ENCODE assay signal across 1 cellular context in the genomic region with DNA sequence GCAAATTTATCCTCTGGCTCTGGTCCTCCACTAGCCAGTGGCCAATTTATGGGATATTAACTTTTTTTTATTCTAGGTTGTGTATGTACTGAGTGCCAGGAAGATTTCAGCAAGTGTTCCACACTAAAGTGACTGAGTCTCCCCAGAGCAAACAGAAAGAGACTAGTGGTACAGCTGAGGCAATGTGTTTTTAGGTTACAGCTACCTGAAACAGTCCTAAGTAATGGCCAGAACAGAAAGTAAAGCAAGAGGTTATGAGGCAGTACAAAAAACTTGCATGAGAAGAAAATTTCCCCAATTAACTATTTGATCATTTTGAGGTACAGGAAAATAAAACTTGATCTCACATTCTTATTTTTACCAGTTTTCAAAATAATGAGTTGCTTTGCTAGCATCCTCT.
TF ChIP-seq lines count a peak whose summit lies in the region.

No MANE protein-coding gene starts in this region.

TF ChIP-seq in GM12878, 131 proteins besides CTCF, POLR2A, EP300 and RAD21 (continued from another document):
- TF ChIP-seq, protein P1, sequence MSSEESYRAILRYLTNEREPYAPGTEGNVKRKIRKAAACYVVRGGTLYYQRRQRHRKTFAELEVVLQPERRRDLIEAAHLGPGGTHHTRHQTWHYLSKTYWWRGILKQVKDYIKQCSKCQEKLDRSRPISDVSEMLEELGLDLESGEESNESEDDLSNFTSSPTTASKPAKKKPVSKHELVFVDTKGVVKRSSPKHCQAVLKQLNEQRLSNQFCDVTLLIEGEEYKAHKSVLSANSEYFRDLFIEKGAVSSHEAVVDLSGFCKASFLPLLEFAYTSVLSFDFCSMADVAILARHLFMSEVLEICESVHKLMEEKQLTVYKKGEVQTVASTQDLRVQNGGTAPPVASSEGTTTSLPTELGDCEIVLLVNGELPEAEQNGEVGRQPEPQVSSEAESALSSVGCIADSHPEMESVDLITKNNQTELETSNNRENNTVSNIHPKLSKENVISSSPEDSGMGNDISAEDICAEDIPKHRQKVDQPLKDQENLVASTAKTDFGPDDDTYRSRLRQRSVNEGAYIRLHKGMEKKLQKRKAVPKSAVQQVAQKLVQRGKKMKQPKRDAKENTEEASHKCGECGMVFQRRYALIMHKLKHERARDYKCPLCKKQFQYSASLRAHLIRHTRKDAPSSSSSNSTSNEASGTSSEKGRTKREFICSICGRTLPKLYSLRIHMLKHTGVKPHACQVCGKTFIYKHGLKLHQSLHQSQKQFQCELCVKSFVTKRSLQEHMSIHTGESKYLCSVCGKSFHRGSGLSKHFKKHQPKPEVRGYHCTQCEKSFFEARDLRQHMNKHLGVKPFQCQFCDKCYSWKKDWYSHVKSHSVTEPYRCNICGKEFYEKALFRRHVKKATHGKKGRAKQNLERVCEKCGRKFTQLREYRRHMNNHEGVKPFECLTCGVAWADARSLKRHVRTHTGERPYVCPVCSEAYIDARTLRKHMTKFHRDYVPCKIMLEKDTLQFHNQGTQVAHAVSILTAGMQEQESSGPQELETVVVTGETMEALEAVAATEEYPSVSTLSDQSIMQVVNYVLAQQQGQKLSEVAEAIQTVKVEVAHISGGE (CRISPR knock-in tag; IDR thresholded peaks at IDR 0.05) = no peak
- TF ChIP-seq IRF4 (IDR thresholded peaks at IDR 0.05; ENCODE audit: low read depth, low read length) = no peak
- TF ChIP-seq, protein P2, sequence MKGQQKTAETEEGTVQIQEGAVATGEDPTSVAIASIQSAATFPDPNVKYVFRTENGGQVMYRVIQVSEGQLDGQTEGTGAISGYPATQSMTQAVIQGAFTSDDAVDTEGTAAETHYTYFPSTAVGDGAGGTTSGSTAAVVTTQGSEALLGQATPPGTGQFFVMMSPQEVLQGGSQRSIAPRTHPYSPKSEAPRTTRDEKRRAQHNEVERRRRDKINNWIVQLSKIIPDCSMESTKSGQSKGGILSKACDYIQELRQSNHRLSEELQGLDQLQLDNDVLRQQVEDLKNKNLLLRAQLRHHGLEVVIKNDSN (IDR thresholded peaks at IDR 0.05; ENCODE audit: borderline replicate concordance, extremely low read length, insufficient read depth, low read depth, low read length) = no peak
- TF ChIP-seq MEF2B (IDR thresholded peaks at IDR 0.05; ENCODE audit: partially characterized antibody, poor library complexity, severe bottlenecking) = no peak
- no peak for TF ChIP-seq CHD2 (IDR thresholded peaks at IDR 0.05; ENCODE audit: borderline replicate concordance, low read depth, low read length)
- TF ChIP-seq SMC3 (IDR thresholded peaks at IDR 0.05; ENCODE audit: borderline replicate concordance, low read length) = no peak
- no peak for TF ChIP-seq RAD51 (IDR thresholded peaks at IDR 0.05)
- TF ChIP-seq NR2C2 (IDR thresholded peaks at IDR 0.05; ENCODE audit: borderline replicate concordance, control insufficient read depth, insufficient read length, low read depth) = no peak
- no peak for TF ChIP-seq MTA2 (IDR thresholded peaks at IDR 0.05; ENCODE audit: low read depth)
- TF ChIP-seq, protein P3, sequence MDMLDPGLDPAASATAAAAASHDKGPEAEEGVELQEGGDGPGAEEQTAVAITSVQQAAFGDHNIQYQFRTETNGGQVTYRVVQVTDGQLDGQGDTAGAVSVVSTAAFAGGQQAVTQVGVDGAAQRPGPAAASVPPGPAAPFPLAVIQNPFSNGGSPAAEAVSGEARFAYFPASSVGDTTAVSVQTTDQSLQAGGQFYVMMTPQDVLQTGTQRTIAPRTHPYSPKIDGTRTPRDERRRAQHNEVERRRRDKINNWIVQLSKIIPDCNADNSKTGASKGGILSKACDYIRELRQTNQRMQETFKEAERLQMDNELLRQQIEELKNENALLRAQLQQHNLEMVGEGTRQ (IDR thresholded peaks at IDR 0.05; ENCODE audit: borderline replicate concordance, low read depth, low read length) = no peak
- no peak for TF ChIP-seq JUND (IDR thresholded peaks at IDR 0.05; ENCODE audit: low read depth, low read length)
- TF ChIP-seq SMARCA5 (IDR thresholded peaks at IDR 0.05) = no peak
- no peak for TF ChIP-seq BMI1 (IDR thresholded peaks at IDR 0.05; ENCODE audit: borderline replicate concordance)
- no peak for TF ChIP-seq KDM1A (IDR thresholded peaks at IDR 0.05; ENCODE audit: borderline replicate concordance)
- no peak for TF ChIP-seq IKZF1 (conservative IDR thresholded peaks at IDR 0.05)
